Comparison of ENCODE assay signal across 8 cellular contexts in genomic region chr7:108109216-108109908, GRCh38. TPM values are rescaled to one million over a fixed set of nuclear protein-coding genes. Genes with fewer than 3 reads are reported as not detected.
A peak's percentile ranks its signal among the peaks of the same experiment; 100 is the strongest.
DNase-seq lines count a peak whose midpoint lies in the region; ATAC-seq and TF ChIP-seq lines count a peak whose summit lies in the region.

No MANE protein-coding gene starts in this region.

- no peaks in the 10 kb centered on the region for H3K4me1 ChIP-seq in RWPE2 (ENCODE audit: insufficient read depth, poor library complexity, severe bottlenecking)
- H3K4me1 ChIP-seq in gastroesophageal sphincter, result no peaks in the 10 kb centered on the region

- DNase-seq in activated naive CD4-positive, alpha-beta T cell treated with anti-CD3 and anti-CD28 coated beads for 36 hours, result peak; percentile 45
- DNase-seq in activated naive CD4-positive, alpha-beta T cell treated with anti-CD3 and anti-CD28 coated beads, Interleukin-2, amount 50 U/mL, for 16 hours, result no peak
- DNase-seq in RWPE2 (ENCODE audit: low spot score), result no peak
- DNase-seq in effector memory CD8-positive, alpha-beta T cell, result no peak
- DNase-seq in activated CD8-positive, alpha-beta memory T cell treated with anti-CD3 and anti-CD28 coated beads, Interleukin-2, amount 50 U/mL, for 48 hours, result no peak

- 63 to 67% methylated on average over 1 of the region's 2 CpGs for WGBS in gastroesophageal sphincter (ENCODE audit: low coverage in 1 of 2), 2 donors

- H3K36me3 Mint-ChIP-seq in activated naive CD4-positive, alpha-beta T cell treated with anti-CD3 and anti-CD28 coated beads for 36 hours (ENCODE audit: low read depth), result no peaks in the 10 kb centered on the region
- no peaks in the 10 kb centered on the region for H3K36me3 Mint-ChIP-seq in effector memory CD8-positive, alpha-beta T cell (ENCODE audit: insufficient read depth)

- H3K27me3 Mint-ChIP-seq in activated naive CD4-positive, alpha-beta T cell treated with anti-CD3 and anti-CD28 coated beads for 36 hours (ENCODE audit: low read depth), result no peaks in the 10 kb centered on the region
- H3K27me3 Mint-ChIP-seq in effector memory CD8-positive, alpha-beta T cell, result peaks cover 0 to 7% of the 10 kb centered on the region in 2 donors

- H3K4me3 Mint-ChIP-seq in activated naive CD4-positive, alpha-beta T cell treated with anti-CD3 and anti-CD28 coated beads for 36 hours, result no peak overlapping the region
- H3K4me3 Mint-ChIP-seq in effector memory CD8-positive, alpha-beta T cell, result no peak overlapping the region

- no peak for TF ChIP-seq POLR2A in gastroesophageal sphincter (IDR thresholded peaks at IDR 0.05)

- H3K9me3 ChIP-seq in RWPE2 (ENCODE audit: severe bottlenecking), result no peaks in the 10 kb centered on the region
- H3K9me3 ChIP-seq in gastroesophageal sphincter, result no peaks in the 10 kb centered on the region

- no peak for TF ChIP-seq EP300 in gastroesophageal sphincter (IDR thresholded peaks at IDR 0.05)

- ATAC-seq in HG02885 (IDR thresholded peaks at IDR 0.05; ENCODE audit: poor library complexity, unreplicated experiment), result peak; percentile 57
- peak; percentile 61; the same call in 2 of the 3 replicates for ATAC-seq in RWPE2 (ENCODE audit: low read depth)
- ATAC-seq in gastroesophageal sphincter, result peak; percentile 19
- ATAC-seq in effector memory CD8-positive, alpha-beta T cell (replicated peaks), result no peak
- no peak for ATAC-seq in GM21526 (IDR thresholded peaks at IDR 0.05; ENCODE audit: low FRiP score, unreplicated experiment)

- H3K27ac ChIP-seq in RWPE2 (ENCODE audit: poor library complexity, severe bottlenecking) (no peak overlapping the region), gastroesophageal sphincter (no peak overlapping the region)

- H3K4me1 Mint-ChIP-seq in activated naive CD4-positive, alpha-beta T cell treated with anti-CD3 and anti-CD28 coated beads for 36 hours (ENCODE audit: low read depth), result no peaks in the 10 kb centered on the region
- H3K4me1 Mint-ChIP-seq in effector memory CD8-positive, alpha-beta T cell (ENCODE audit: low read depth in 2 of 2), result no peaks in the 10 kb centered on the region

- H3K27ac Mint-ChIP-seq in activated naive CD4-positive, alpha-beta T cell treated with anti-CD3 and anti-CD28 coated beads for 36 hours, result no peak overlapping the region
- no peak overlapping the region for H3K27ac Mint-ChIP-seq in effector memory CD8-positive, alpha-beta T cell

- H3K4me3 ChIP-seq in RWPE2 (ENCODE audit: severe bottlenecking) (no peak overlapping the region), gastroesophageal sphincter (no peak overlapping the region)

- intact Hi-C loops in activated naive CD4-positive, alpha-beta T cell treated with anti-CD3 and anti-CD28 coated beads for 36 hours (cut with micrococcal nuclease), result loop anchor here (1.0 to 5.0 kb wide), 2 partner anchors 37 to 388 kb away; no protein-coding TSS in a partner anchor

- no peaks in the 10 kb centered on the region for H3K9me3 Mint-ChIP-seq in activated naive CD4-positive, alpha-beta T cell treated with anti-CD3 and anti-CD28 coated beads for 36 hours
- no peaks in the 10 kb centered on the region for H3K9me3 Mint-ChIP-seq in effector memory CD8-positive, alpha-beta T cell

- TF ChIP-seq CTCF in RWPE2 (IDR thresholded peaks at IDR 0.05; ENCODE audit: poor library complexity, severe bottlenecking) (peak; percentile 70), gastroesophageal sphincter (IDR thresholded peaks at IDR 0.05) (peak in 1 of 4 experiments; percentile 44)

- no peaks in the 10 kb centered on the region for H3K36me3 ChIP-seq in RWPE2 (ENCODE audit: low read depth)
- no peaks in the 10 kb centered on the region for H3K36me3 ChIP-seq in gastroesophageal sphincter

- CTCF ChIA-PET in activated naive CD4-positive, alpha-beta T cell treated with anti-CD3 and anti-CD28 coated beads for 36 hours (lab: Charles Lee), result interaction anchor here (0.8 to 6.6 kb wide), 5 partner anchors 9 to 147 kb away, joined by 3 to 61 read pairs (median 3); no protein-coding TSS in a partner anchor

- no peaks in the 10 kb centered on the region for H3K27me3 ChIP-seq in RWPE2 (ENCODE audit: insufficient read depth, poor library complexity, severe bottlenecking)
- no peaks in the 10 kb centered on the region for H3K27me3 ChIP-seq in gastroesophageal sphincter

RNA-seq across cellular contexts. Expression of gene LAMB4, which starts 20.8 kb away (rescaled TPM):
- total RNA-seq in activated naive CD4-positive, alpha-beta T cell treated with anti-CD3 and anti-CD28 coated beads for 36 hours, result not detected
- under 1 TPM in 2 of 4 donors, not detected in 2; 0.23 to 0.82 TPM for total RNA-seq in gastroesophageal sphincter

Comparison
In these comparisons a context has a peak if more than half of its experiments do, and no peak if none do; other contexts are left out.
1. ATAC-seq: peak in HG02885 (single experiment), RWPE2 (single experiment) and gastroesophageal sphincter (single experiment); none in effector memory CD8-positive, alpha-beta T cell (single experiment) and GM21526 (single experiment).